ENCODE assay signal across 17 cellular contexts in genomic region chr16:84323626-84324025, GRCh38. TPM values are rescaled to one million over a fixed set of nuclear protein-coding genes. Genes with fewer than 3 reads are reported as not detected.
DNase-seq lines count a peak whose midpoint lies in the region; ATAC-seq, FAIRE-seq and TF ChIP-seq lines count a peak whose summit lies in the region.
"Had no signal": no experiment of that assay in that cellular context is flagged by ENCODE, and none has a peak within 500 bp of the region (broad histone marks: within the 10 kb centered on the region; RNA-seq: fewer than 3 reads in every experiment).

No MANE protein-coding gene starts in this region.

- no peak overlapping the region for H3K9ac ChIP-seq in mammary epithelial cell (ENCODE audit: insufficient read depth, low read length)

- no peaks in the 10 kb centered on the region for H3K36me3 ChIP-seq in mammary epithelial cell (ENCODE audit: insufficient read depth, low read length)
- H3K36me3 ChIP-seq in pancreas = no peaks in the 10 kb centered on the region
- H3K36me3 ChIP-seq: BE2C had no signal

- no peaks in the 10 kb centered on the region for H4K20me1 ChIP-seq in mammary epithelial cell (ENCODE audit: insufficient read depth, low read length)

- 65% methylated on average over 8 of the region's 8 CpGs for WGBS in mammary epithelial cell (ENCODE audit: low coverage, missing lambda C conversion rate)
- WGBS in pancreas, 2 donors = 64 to 80% methylated on average over 8 of the region's 8 CpGs

- H3K79me2 ChIP-seq in mammary epithelial cell (ENCODE audit: insufficient read depth, low read length) = no peaks in the 10 kb centered on the region

- dilution Hi-C loops in mammary epithelial cell (cut with HindIII; ENCODE audit: low sequenced_read_pairs) = loop anchor here (5.0 to 10.0 kb wide), 4 partner anchors 49 to 289 kb away; no protein-coding TSS in a partner anchor

- H3K4me1 ChIP-seq in mammary epithelial cell (ENCODE audit: insufficient read depth, low read length) (no peaks in the 10 kb centered on the region), pancreas (no peaks in the 10 kb centered on the region)
- H3K4me1 ChIP-seq: BE2C had no signal

- in situ Hi-C loops in mammary epithelial cell (cut with MboI; ENCODE audit: low sequenced_read_pairs in 2 of 2) = no loop called here

- no peaks in the 10 kb centered on the region for H3K27me3 ChIP-seq in HL-60 (ENCODE audit: insufficient read depth, poor library complexity, severe bottlenecking)
- peaks cover 2% of the 10 kb centered on the region for H3K27me3 ChIP-seq in mammary epithelial cell (ENCODE audit: insufficient read depth, low read length)
- peaks cover 0 to 3% (median 0%) of the 10 kb centered on the region in 4 donors for H3K27me3 ChIP-seq in pancreas

- no TSS peak for BruUV-seq in mammary epithelial cell (replicated peaks; lab: Mats Ljungman, UMichigan)

- TF ChIP-seq CTCF in HL-60 (IDR thresholded peaks at IDR 0.05; ENCODE audit: insufficient read depth, low read length) (no peak), mammary epithelial cell (conservative IDR thresholded peaks at IDR 0.05 in 1 of 2, IDR thresholded peaks at IDR 0.05 in 1 of 2; ENCODE audit: extremely low read depth in 1 of 2, insufficient read depth in 1 of 2, low read depth in 1 of 2, low read length in 2 of 2) (no peak), pancreas (IDR thresholded peaks at IDR 0.05) (no peak), GM20000 (IDR thresholded peaks at IDR 0.05; ENCODE audit: extremely low read depth, missing control alignments) (no peak)

- DNase-seq in HL-60 (ENCODE audit: low read depth in 1 of 2, low spot score in 1 of 2) (peak; percentile 17 to 39), MV-4-11 (lab: John Stamatoyannopoulos, UW) (peak; percentile 74), mammary epithelial cell (peak; percentile 20), posterior vena cava (ENCODE audit: low spot score) (peak; percentile 72), pancreas (no peak), GM20000 (ENCODE audit: low spot score) (no peak), NCI-H1417 (lab: John Stamatoyannopoulos, UW) (no peak), NCI-H2196 (lab: John Stamatoyannopoulos, UW; ENCODE audit: unreplicated experiment) (no peak)
- DNase-seq: BE2C; CD8-positive, alpha-beta T cell; KBM-7; NCI-H1436 treated with DMSO at 0.1 percent for 48 hours; NCI-H2081; SHP77 treated with DMSO at 0.1 percent for 48 hours; SW 1271 had no signal

- CTCF ChIA-PET in mammary epithelial cell (lab: Charles Lee; ENCODE audit: low non-redundant PET) = no interaction called here

- no peak for FAIRE-seq in pancreas (lab: Jason Lieb, UNC)
- FAIRE-seq: H54, RCC 7860 had no signal

- ATAC-seq in pancreas = no peak
- ATAC-seq: CD8-positive, alpha-beta T cell had no signal

- H3K27ac ChIP-seq in HL-60 (replicated peaks) (no peak overlapping the region), mammary epithelial cell (ENCODE audit: insufficient read depth, low read depth, low read length) (no peak overlapping the region), pancreas (no peak overlapping the region)

- no peak overlapping the region for H2AFZ ChIP-seq in mammary epithelial cell (ENCODE audit: low read depth, low read length)

- no peak overlapping the region for H3K4me3 ChIP-seq in HL-60 (replicated peaks; ENCODE audit: insufficient read depth, low read length)
- no peak overlapping the region for H3K4me3 ChIP-seq in mammary epithelial cell (replicated peaks in 1 of 3; ENCODE audit: insufficient read depth in 1 of 3, low read depth in 2 of 3, low read length in 3 of 3)
- H3K4me3 ChIP-seq in pancreas = no peak overlapping the region

- H3K9me3 ChIP-seq in mammary epithelial cell (replicated peaks; ENCODE audit: insufficient read depth, low read length) (peaks cover 4% of the 10 kb centered on the region), pancreas (no peaks in the 10 kb centered on the region)
- H3K9me3 ChIP-seq: BE2C had no signal

- intact Hi-C loops in mammary epithelial cell (cut with micrococcal nuclease) (no loop called here), posterior vena cava (cut with DNase I) (no loop called here), pancreas (cut with DNase I) (no loop called here)

- H3K4me2 ChIP-seq in mammary epithelial cell (ENCODE audit: insufficient read depth, low read depth, low read length) = no peak overlapping the region

RNA-seq across cellular contexts. Expression of gene WFDC1, which starts 28.9 kb away (rescaled TPM):
- total RNA-seq in mammary epithelial cell (not detected), posterior vena cava (10 to 100 TPM; 48.7 to 93.6 TPM), pancreas (under 1 TPM in 4 of 6 donors, not detected in 2; 0.09 to 0.43 (median 0.27) TPM)
- polyA plus RNA-seq in mammary epithelial cell (not detected), pancreas (1 to 10 TPM; 1.4 to 2.6 TPM)
- polyA minus RNA-seq in mammary epithelial cell = not detected
- total RNA-seq: CD8-positive, alpha-beta T cell had no signal

RNA-seq across cellular contexts. Expression of gene ATP2C2, which starts 44.7 kb away (rescaled TPM):
- total RNA-seq in mammary epithelial cell (under 1 TPM; 0.19 to 0.67 TPM), posterior vena cava (under 1 TPM; 0.10 to 0.19 TPM), pancreas (1 to 10 TPM in 3 of 6 donors, under 1 TPM in 3; 0.47 to 6.3 (median 1.8) TPM)
- polyA plus RNA-seq in mammary epithelial cell (not detected), pancreas (1 to 10 TPM; 1.7 to 2.8 TPM)
- not detected for polyA minus RNA-seq in mammary epithelial cell
- total RNA-seq: CD8-positive, alpha-beta T cell had no signal

Comparison
In these comparisons a context has a peak if more than half of its experiments do, and no peak if none do; other contexts are left out.
1. DNase-seq: peak in HL-60 (2 of 2), MV-4-11 (single experiment), mammary epithelial cell (single experiment) and posterior vena cava (single experiment); none in pancreas (0 of 6), GM20000 (single experiment), NCI-H1417 (0 of 3) and NCI-H2196 (single experiment).
2. RNA of gene WFDC1, which starts 28.9 kb away (total RNA-seq): 48.7 to 93.6 TPM in posterior vena cava; 0.09 to 0.43 TPM in pancreas and not detected in mammary epithelial cell; every median in the first group is over 10 times any median in the second.